In genomic region chr4:1026115-1026514, GRCh38 we compare ENCODE assay signal across 7 cellular contexts. TPM values are rescaled to one million over a fixed set of nuclear protein-coding genes. Genes with fewer than 3 reads are reported as not detected.
A peak's percentile ranks its signal among the peaks of the same experiment; 100 is the strongest.
DNase-seq lines count a peak whose midpoint lies in the region; ATAC-seq lines count a peak whose summit lies in the region.

No MANE protein-coding gene starts in this region.

- peaks cover 4% of the 10 kb centered on the region; the same call in 1 of the 2 replicates for H3K27me3 ChIP-seq in SJCRH30

- ATAC-seq in GM18861 (IDR thresholded peaks at IDR 0.05; ENCODE audit: unreplicated experiment): peak; percentile 46
- ATAC-seq in HG02623 (IDR thresholded peaks at IDR 0.05; ENCODE audit: unreplicated experiment): peak; percentile 50

- H3K4me3 ChIP-seq in SJCRH30: no peak overlapping the region

- DNase-seq in T follicular helper cell (ENCODE audit: low read depth): peak; percentile 20
- DNase-seq in glomerular visceral epithelial cell (ENCODE audit: extremely low spot score): peak; percentile 30
- DNase-seq in substantia nigra (lab: John Stamatoyannopoulos, UW): no peak
- no peak for DNase-seq in SJCRH30
- DNase-seq in NCI-H1694 treated with DMSO at 0.1 percent for 48 hours (lab: John Stamatoyannopoulos, UW): no peak

- H3K9me3 ChIP-seq in SJCRH30 (replicated peaks): no peaks in the 10 kb centered on the region

- H3K36me3 ChIP-seq in SJCRH30: peaks cover 27% of the 10 kb centered on the region

- H3K4me1 ChIP-seq in SJCRH30: peaks cover 30% of the 10 kb centered on the region

- no peak overlapping the region for H3K27ac ChIP-seq in substantia nigra (ENCODE audit: low read depth, low read length, poor library complexity, severe bottlenecking)
- no peak overlapping the region for H3K27ac ChIP-seq in SJCRH30

RNA-seq across cellular contexts. Expression of gene FGFRL1, which starts 14.7 kb away (rescaled TPM):
- 45.3 and 51.2 TPM in 2 replicates for total RNA-seq in SJCRH30 (2014; rRNA removed; shearing (Covaris generic))

RNA-seq across cellular contexts. Expression of gene SLC26A1, which starts 32.9 kb away (rescaled TPM):
- not detected in 2 replicates for total RNA-seq in SJCRH30 (2014; rRNA removed; shearing (Covaris generic))

RNA-seq across cellular contexts. Expression of gene IDUA, which starts 39.3 kb away (rescaled TPM):
- total RNA-seq in SJCRH30 (2014; rRNA removed; shearing (Covaris generic)): 1.8 and 2.3 TPM in 2 replicates

RNA-seq across cellular contexts. Expression of gene DGKQ, which starts 52.7 kb away (rescaled TPM):
- 2.4 and 2.8 TPM in 2 replicates for total RNA-seq in SJCRH30 (2014; rRNA removed; shearing (Covaris generic))

Comparison
In these comparisons a context has a peak if more than half of its experiments do, and no peak if none do; other contexts are left out.
1. DNase-seq: peak in T follicular helper cell (single experiment) and glomerular visceral epithelial cell (single experiment); none in substantia nigra (0 of 49), SJCRH30 (0 of 2) and NCI-H1694 treated with DMSO at 0.1 percent for 48 hours (single experiment).